Comparison of ENCODE assay signal across 8 cellular contexts in the genomic region with DNA sequence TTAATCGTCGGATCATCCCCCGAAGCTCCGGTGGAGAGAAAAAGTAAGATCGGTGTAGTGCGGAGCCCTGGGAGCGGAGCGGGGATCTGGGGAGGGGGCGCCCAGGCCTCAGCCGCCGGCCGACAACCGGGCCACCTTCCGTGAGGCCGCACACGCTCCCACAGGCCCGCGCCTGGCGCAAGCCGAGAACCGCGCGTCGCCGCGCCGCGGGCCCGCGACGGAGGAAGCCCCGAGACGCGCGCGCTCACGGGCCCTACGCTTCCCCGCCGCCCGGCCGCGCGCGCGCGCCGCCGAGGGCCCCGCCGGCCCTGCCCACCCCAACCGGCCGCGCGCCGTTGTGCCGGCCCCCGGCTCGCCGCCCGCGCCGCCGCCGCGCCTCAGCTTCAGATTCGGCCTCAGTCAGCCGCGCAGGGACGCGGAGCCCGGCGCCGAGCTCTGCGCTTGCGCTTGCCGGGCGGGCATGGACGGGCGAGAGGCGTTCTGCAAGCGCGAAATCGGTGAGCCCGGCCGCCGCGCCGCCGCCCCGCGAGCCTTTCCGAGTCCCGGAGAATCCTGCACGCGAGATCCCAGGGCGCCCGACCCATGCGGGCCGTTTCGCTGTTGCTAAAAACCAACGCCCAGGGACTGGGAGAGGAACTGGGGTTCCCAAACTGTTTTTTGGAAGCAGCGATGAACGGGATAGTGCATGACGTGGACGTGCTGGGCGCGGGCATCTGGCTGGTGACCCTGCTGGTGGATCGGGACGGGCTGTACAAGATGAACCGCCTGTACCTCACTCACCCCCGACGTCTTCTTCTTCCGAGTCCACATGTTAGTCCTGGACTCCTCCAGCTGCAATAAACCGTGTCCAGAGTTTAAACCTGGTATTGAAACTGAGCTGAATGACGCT.
DNase-seq lines count a peak whose midpoint lies in the region; ATAC-seq and TF ChIP-seq lines count a peak whose summit lies in the region.

No MANE protein-coding gene starts in this region.

- in situ Hi-C loops in astrocyte of the cerebellum (cut with HindIII; ENCODE audit: low sequenced_read_pairs) = no loop called here

- TF ChIP-seq CTCF in astrocyte of the cerebellum (IDR thresholded peaks at IDR 0.05; ENCODE audit: low read depth, low read length, missing control alignments) = no peak
- TF ChIP-seq CTCF in retinal pigment epithelial cell (conservative IDR thresholded peaks at IDR 0.05; ENCODE audit: low read depth, low read length) = no peak

- peak; percentile 35 for DNase-seq in NCI-H1417 treated with DMSO at 0.1 percent for 48 hours (lab: John Stamatoyannopoulos, UW)
- DNase-seq in T-helper 22 cell (ENCODE audit: low read depth) = peak; percentile 75
- no peak for DNase-seq in astrocyte of the cerebellum (ENCODE audit: low read depth)
- peak; percentile 67 to 81 for DNase-seq in hippocampal formation (lab: John Stamatoyannopoulos, UW)
- DNase-seq in retinal pigment epithelial cell (ENCODE audit: low read depth) = no peak
- no peak for DNase-seq in OCI-M2 (lab: John Stamatoyannopoulos, UW; ENCODE audit: unreplicated experiment)

- peak overlapping the region; percentile 53 for H3K4me3 ChIP-seq in astrocyte of the cerebellum (ENCODE audit: low read depth, low read length)
- peak overlapping the region; percentile 81 for H3K4me3 ChIP-seq in retinal pigment epithelial cell (ENCODE audit: low read length)

- peak; percentile 84 for ATAC-seq in GM18498 (IDR thresholded peaks at IDR 0.05; ENCODE audit: unreplicated experiment)
- ATAC-seq in HG02798 (IDR thresholded peaks at IDR 0.05; ENCODE audit: poor library complexity, unreplicated experiment) = peak; percentile 94

Comparison
In these comparisons a context has a peak if more than half of its experiments do, and no peak if none do; other contexts are left out.
1. DNase-seq: peak in NCI-H1417 treated with DMSO at 0.1 percent for 48 hours (single experiment), T-helper 22 cell (single experiment) and hippocampal formation (2 of 2); none in astrocyte of the cerebellum (single experiment), retinal pigment epithelial cell (single experiment) and OCI-M2 (single experiment).